28 cellular contexts compared by ENCODE assay signal in the genomic region with DNA sequence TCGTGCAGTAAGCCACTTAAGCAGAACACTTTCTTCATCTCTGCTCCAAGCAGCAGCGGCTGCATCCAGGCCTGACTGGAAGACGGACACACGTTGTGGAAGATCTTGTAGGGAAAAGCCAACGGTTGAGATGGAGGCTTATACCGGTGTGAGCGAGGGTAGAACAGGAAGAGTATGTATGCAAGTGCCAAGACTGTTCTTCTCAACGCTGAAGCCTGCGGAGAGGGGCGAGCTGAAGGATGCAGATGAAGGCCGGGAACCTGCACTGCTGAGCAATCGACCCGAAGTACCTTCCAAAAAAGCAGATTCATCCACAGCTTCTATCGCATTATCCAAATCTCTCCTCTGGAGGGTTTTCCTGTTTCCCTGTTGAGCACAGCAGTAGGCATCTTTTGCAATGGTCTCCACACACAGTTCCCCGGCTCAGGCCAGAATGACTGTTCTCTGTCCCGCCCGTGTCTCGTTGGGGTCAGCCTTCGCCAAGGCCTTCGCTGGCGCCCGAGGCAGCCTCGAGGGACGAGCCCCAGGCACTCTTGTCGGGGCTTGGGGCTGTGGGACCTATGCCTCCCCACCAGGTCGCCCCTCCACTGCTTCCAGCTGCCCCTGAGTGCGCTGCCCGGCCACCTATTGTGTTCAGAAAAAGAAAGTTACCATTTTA. TPM values are rescaled to one million over a fixed set of nuclear protein-coding genes. Genes with fewer than 3 reads are reported as not detected.
DNase-seq lines count a peak whose midpoint lies in the region; ATAC-seq and TF ChIP-seq lines count a peak whose summit lies in the region.
"Had no signal": no experiment of that assay in that cellular context is flagged by ENCODE, and none has a peak within 500 bp of the region (broad histone marks: within the 10 kb centered on the region; RNA-seq: fewer than 3 reads in every experiment).

No MANE protein-coding gene starts in this region.

- no peaks in the 10 kb centered on the region for H3K9me3 ChIP-seq in NT2/D1 (ENCODE audit: insufficient read depth, low read length)
- H3K9me3 ChIP-seq in iPS-20b (ENCODE audit: insufficient read depth, low read depth, low read length): no peaks in the 10 kb centered on the region
- H3K9me3 ChIP-seq: esophagus squamous epithelium, psoas muscle, transverse colon had no signal

- TF ChIP-seq CTCF in osteocyte (IDR thresholded peaks at IDR 0.05): no peak

- DNase-seq in H7 (peak; percentile 64), NT2/D1 (ENCODE audit: low read depth, low spot score) (no peak), osteocyte (ENCODE audit: extremely low spot score, unreplicated experiment) (no peak), T-helper 9 cell (no peak), midbrain (lab: John Stamatoyannopoulos, UW) (no peak)
- DNase-seq: activated CD4-positive, alpha-beta memory T cell treated with anti-CD3 and anti-CD28 coated beads, Interleukin-2, amount 10 ng/mL, durations not matched to agents 7 days and 5 days; activated CD4-positive, alpha-beta T cell treated with anti-CD3 and anti-CD28 coated beads for 1 hour; activated CD8-positive, alpha-beta memory T cell treated with anti-CD3 and anti-CD28 coated beads, Interleukin-2, amount 50 U/mL, for 4 hours; activated naive CD4-positive, alpha-beta T cell treated with Interleukin-2 at 50 U/mL for 16 hours; caudate nucleus; esophagus squamous epithelium; foreskin keratinocyte; head of caudate nucleus; HFFc6; NCI-H1417 treated with DMSO at 0.1 percent for 48 hours; NCI-H2081; NCI-H226; SHP77 treated with DMSO at 0.1 percent for 48 hours; T-helper 2 cell; transverse colon had no signal

- H3K36me3 Mint-ChIP-seq in osteocyte (ENCODE audit: unreplicated experiment): no peaks in the 10 kb centered on the region
- H3K36me3 Mint-ChIP-seq: stimulated activated effector memory CD8-positive, alpha-beta T cell treated with anti-CD3 and anti-CD28 coated beads, Interleukin-12 subunit alpha, Interleukin-12 subunit beta, amount 100 ng/mL, for 72 hours had no signal

- ATAC-seq in GM18868 (IDR thresholded peaks at IDR 0.05; ENCODE audit: unreplicated experiment): no peak
- ATAC-seq: foreskin keratinocyte; left lobe of liver; Panc1; psoas muscle; stimulated activated effector memory CD8-positive, alpha-beta T cell treated with anti-CD3 and anti-CD28 coated beads, Interleukin-12 subunit alpha, Interleukin-12 subunit beta, amount 100 ng/mL, for 72 hours had no signal

- H3K36me3 ChIP-seq in H7 (replicated peaks; ENCODE audit: control insufficient read depth, insufficient read depth, low read length): no peaks in the 10 kb centered on the region
- no peaks in the 10 kb centered on the region for H3K36me3 ChIP-seq in NT2/D1 (ENCODE audit: insufficient read depth, insufficient read length, low read length)
- no peaks in the 10 kb centered on the region for H3K36me3 ChIP-seq in iPS-20b (ENCODE audit: insufficient read depth, low read depth, low read length)
- H3K36me3 ChIP-seq: esophagus squamous epithelium, transverse colon had no signal

- peak overlapping the region; percentile 14 for H3K4me3 ChIP-seq in H7 (ENCODE audit: insufficient read depth, low read depth, low read length)
- peak overlapping the region; percentile 35 for H3K4me3 ChIP-seq in NT2/D1 (ENCODE audit: insufficient read length, low read depth)
- H3K4me3 ChIP-seq in iPS-20b (ENCODE audit: low read length): peak overlapping the region; percentile 22; the same call in 1 of the 2 replicates
- H3K4me3 ChIP-seq: esophagus squamous epithelium, psoas muscle, transverse colon had no signal

- no peaks in the 10 kb centered on the region for H3K27me3 Mint-ChIP-seq in osteocyte (ENCODE audit: unreplicated experiment)

- peaks cover 3% of the 10 kb centered on the region for H3K4me1 ChIP-seq in NT2/D1 (ENCODE audit: insufficient read depth, insufficient read length)
- H3K4me1 ChIP-seq in iPS-20b (ENCODE audit: insufficient read depth, low read length): peaks cover 25% of the 10 kb centered on the region; the same call in 1 of the 2 replicates
- H3K4me1 ChIP-seq: foreskin keratinocyte, transverse colon had no signal

- peak overlapping the region; percentile 46 for H3K27ac Mint-ChIP-seq in osteocyte (ENCODE audit: unreplicated experiment)
- H3K27ac Mint-ChIP-seq: activated CD4-positive, alpha-beta memory T cell treated with anti-CD3 and anti-CD28 coated beads, Interleukin-2, amount 10 ng/mL, durations not matched to agents 7 days and 5 days; activated T-helper 1 cell treated with anti-CD3 and anti-CD28 coated beads, Interleukin-12 subunit alpha, Interleukin-12 subunit beta, Interleukin-2, Interleukin-4 antibody, amounts not matched to agents 30 ng/mL and 10 ng/mL and 1 ng/mL, durations not matched to agents 14 hours and 24 hours and 36 hours; HFFc6; stimulated activated effector memory CD8-positive, alpha-beta T cell treated with anti-CD3 and anti-CD28 coated beads, Interleukin-12 subunit alpha, Interleukin-12 subunit beta, amount 100 ng/mL, for 72 hours had no signal

- H3K9me3 Mint-ChIP-seq in osteocyte (ENCODE audit: unreplicated experiment): no peaks in the 10 kb centered on the region
- H3K9me3 Mint-ChIP-seq: activated CD4-positive, alpha-beta memory T cell treated with anti-CD3 and anti-CD28 coated beads, Interleukin-2, amount 10 ng/mL, durations not matched to agents 7 days and 5 days; activated T-helper 1 cell treated with anti-CD3 and anti-CD28 coated beads, Interleukin-12 subunit alpha, Interleukin-12 subunit beta, Interleukin-2, Interleukin-4 antibody, amounts not matched to agents 30 ng/mL and 10 ng/mL and 1 ng/mL, durations not matched to agents 14 hours and 24 hours and 36 hours; HFFc6; stimulated activated effector memory CD8-positive, alpha-beta T cell treated with anti-CD3 and anti-CD28 coated beads, Interleukin-12 subunit alpha, Interleukin-12 subunit beta, amount 100 ng/mL, for 72 hours had no signal

- H3K9ac ChIP-seq in NT2/D1 (ENCODE audit: insufficient read length, low read depth): peak overlapping the region; percentile 69
- H3K9ac ChIP-seq in iPS-20b (ENCODE audit: low read depth, low read length): no peak overlapping the region

- H3K27ac ChIP-seq in iPS-20b (ENCODE audit: low read length): no peak overlapping the region
- H3K27ac ChIP-seq: C4-2B, esophagus squamous epithelium, foreskin keratinocyte, psoas muscle, transverse colon had no signal

- H3K27me3 ChIP-seq in H7 (ENCODE audit: control insufficient read depth, insufficient read depth, low read length) (peaks cover 16% of the 10 kb centered on the region), NT2/D1 (ENCODE audit: insufficient read depth, insufficient read length) (peaks cover 7% of the 10 kb centered on the region), iPS-20b (ENCODE audit: insufficient read depth, low read length) (peaks cover 13% of the 10 kb centered on the region; the same call in 1 of the 2 replicates)
- H3K27me3 ChIP-seq: transverse colon had no signal

- H3K4me1 Mint-ChIP-seq in osteocyte (ENCODE audit: unreplicated experiment): peaks cover 35% of the 10 kb centered on the region
- H3K4me1 Mint-ChIP-seq: activated CD4-positive, alpha-beta memory T cell treated with anti-CD3 and anti-CD28 coated beads, Interleukin-2, amount 10 ng/mL, durations not matched to agents 7 days and 5 days; stimulated activated effector memory CD8-positive, alpha-beta T cell treated with anti-CD3 and anti-CD28 coated beads, Interleukin-12 subunit alpha, Interleukin-12 subunit beta, amount 100 ng/mL, for 72 hours had no signal

- no peak overlapping the region for H3K4me3 Mint-ChIP-seq in osteocyte (ENCODE audit: unreplicated experiment)
- H3K4me3 Mint-ChIP-seq: activated CD4-positive, alpha-beta memory T cell treated with anti-CD3 and anti-CD28 coated beads, Interleukin-2, amount 10 ng/mL, durations not matched to agents 7 days and 5 days; activated T-helper 1 cell treated with anti-CD3 and anti-CD28 coated beads, Interleukin-12 subunit alpha, Interleukin-12 subunit beta, Interleukin-2, Interleukin-4 antibody, amounts not matched to agents 30 ng/mL and 10 ng/mL and 1 ng/mL, durations not matched to agents 14 hours and 24 hours and 36 hours; HFFc6; stimulated activated effector memory CD8-positive, alpha-beta T cell treated with anti-CD3 and anti-CD28 coated beads, Interleukin-12 subunit alpha, Interleukin-12 subunit beta, amount 100 ng/mL, for 72 hours had no signal

RNA-seq across cellular contexts. Expression of a gene that starts 22.2 kb away (rescaled TPM):
- total RNA-seq in H7 (2014; rRNA removed; shearing (Covaris generic)): 57.2 and 58.7 TPM in 2 replicates
- 58.8 and 64.3 TPM in 2 replicates for total RNA-seq in osteocyte
